8 cellular contexts compared by ENCODE assay signal in genomic region chr10:104268691-104269645, GRCh38. TPM values are rescaled to one million over a fixed set of nuclear protein-coding genes. Genes with fewer than 3 reads are reported as not detected.
DNase-seq lines count a peak whose midpoint lies in the region; ATAC-seq and TF ChIP-seq lines count a peak whose summit lies in the region.

Gene GSTO2 (plus strand): TSS chr10:104269184. CDS start chr10:104274916, 5,732 bp downstream.

- H3K27me3 ChIP-seq in left lung, result no peaks in the 10 kb centered on the region

- peak within 1 kb of the TSS; percentile 91 for H3K4me3 Mint-ChIP-seq in dendritic cell treated with granulocyte-macrophage colony-stimulating factor and Interleukin-4, amounts not matched to agents 40 ng/mL and 50 ng/mL, for 4 days

- no peaks in the 10 kb centered on the region for H3K27me3 Mint-ChIP-seq in dendritic cell treated with granulocyte-macrophage colony-stimulating factor and Interleukin-4, amounts not matched to agents 40 ng/mL and 50 ng/mL, for 4 days

- DNase-seq in AG10803 (ENCODE audit: low read depth) (peak; percentile 96), GM19238 (ENCODE audit: insufficient read length, low spot score) (peak; percentile 99), NCI-H524 treated with DMSO at 0.1 percent for 48 hours (lab: John Stamatoyannopoulos, UW) (peak; percentile 33), left lung (peak; percentile 98 to 100)
- peak; percentile 94 to 97 for DNase-seq in activated CD4-positive, alpha-beta T cell treated with anti-CD3 and anti-CD28 coated beads, Interleukin-2, amount 50 U/mL, for 24 hours (ENCODE audit: low read depth in 1 of 2, low spot score in 1 of 2)
- peak; percentile 97 for DNase-seq in stimulated activated CD4-positive, alpha-beta T cell treated with anti-CD3 and anti-CD28 coated beads, Interleukin-2, amount 100 ng/mL, for 4 hours (ENCODE audit: low read depth)

- H3K9me3 ChIP-seq in left lung, result no peaks in the 10 kb centered on the region

- intact Hi-C loops in dendritic cell treated with granulocyte-macrophage colony-stimulating factor and Interleukin-4, amounts not matched to agents 40 ng/mL and 50 ng/mL, for 4 days (cut with micrococcal nuclease), result loop anchor here (1.0 to 10.0 kb wide), 5 partner anchors 14 to 144 kb away; partner anchors contain the start of genes CFAP43, GSTO1, ITPRIP and SFR1
- intact Hi-C loops in left lung (cut with DNase I), result no loop called here

- H3K27ac Mint-ChIP-seq in dendritic cell treated with granulocyte-macrophage colony-stimulating factor and Interleukin-4, amounts not matched to agents 40 ng/mL and 50 ng/mL, for 4 days, result peak within 1 kb of the TSS; percentile 92

- H3K36me3 Mint-ChIP-seq in dendritic cell treated with granulocyte-macrophage colony-stimulating factor and Interleukin-4, amounts not matched to agents 40 ng/mL and 50 ng/mL, for 4 days (ENCODE audit: low read depth), result peaks cover 49% of the 10 kb centered on the region

- H3K36me3 ChIP-seq in left lung, result peaks cover 0 to 44% of the 10 kb centered on the region in 2 donors

- TF ChIP-seq CTCF in AG10803 (conservative IDR thresholded peaks at IDR 0.05; ENCODE audit: low read length), result no peak
- no peak for TF ChIP-seq CTCF in left lung (IDR thresholded peaks at IDR 0.05)

- peak within 1 kb of the TSS; percentile 69 for H3K4me3 ChIP-seq in AG10803 (ENCODE audit: low read length)
- H3K4me3 ChIP-seq in left lung, result peak within 1 kb of the TSS; percentile 78 to 85

- H3K9me3 Mint-ChIP-seq in dendritic cell treated with granulocyte-macrophage colony-stimulating factor and Interleukin-4, amounts not matched to agents 40 ng/mL and 50 ng/mL, for 4 days, result no peaks in the 10 kb centered on the region

- peaks cover 0 to 40% of the 10 kb centered on the region in 2 donors for H3K4me1 ChIP-seq in left lung

- peaks cover 8% of the 10 kb centered on the region for H3K4me1 Mint-ChIP-seq in dendritic cell treated with granulocyte-macrophage colony-stimulating factor and Interleukin-4, amounts not matched to agents 40 ng/mL and 50 ng/mL, for 4 days (ENCODE audit: low read depth)

- ATAC-seq in HG03439 (IDR thresholded peaks at IDR 0.05; ENCODE audit: unreplicated experiment), result peak; percentile 98
- peak; percentile 100 for ATAC-seq in left lung

- peak within 1 kb of the TSS; percentile 72 to 91 for H3K27ac ChIP-seq in left lung

RNA-seq across cellular contexts. Expression of gene GSTO2, which starts in this region (rescaled TPM):
- 10 to 100 TPM in 1 of 2 donors, 1 to 10 TPM in 1; 9.5 to 13.4 TPM for total RNA-seq in left lung

Comparison
In these comparisons a context has a peak if more than half of its experiments do, and no peak if none do; other contexts are left out.
1. Peak in every context shown above with its lines: DNase-seq, ATAC-seq, H3K4me3 ChIP-seq and H3K27ac ChIP-seq.
2. DNase-seq: peak in every context shown above with its lines; median percentile 99 in GM19238; 99 in left lung; 97 in stimulated activated CD4-positive, alpha-beta T cell treated with anti-CD3 and anti-CD28 coated beads, Interleukin-2, amount 100 ng/mL, for 4 hours; 96 in AG10803; 96 in activated CD4-positive, alpha-beta T cell treated with anti-CD3 and anti-CD28 coated beads, Interleukin-2, amount 50 U/mL, for 24 hours; 33 in NCI-H524 treated with DMSO at 0.1 percent for 48 hours.